In genomic region chr17:47697948-47698711, GRCh38 we compare ENCODE assay signal across 1 cellular context.
TF ChIP-seq lines count a peak whose summit lies in the region.

No MANE protein-coding gene starts in this region.

TF ChIP-seq in GM23338, 12 proteins besides CTCF, POLR2A, EP300 and RAD21 (continued from another document):
- TF ChIP-seq ZNF462 (CRISPR knock-in tag; IDR thresholded peaks at IDR 0.05) (no peak), REST (IDR thresholded peaks at IDR 0.05; ENCODE audit: unreplicated experiment) (no peak), JUNB (IDR thresholded peaks at IDR 0.05; ENCODE audit: unreplicated experiment) (no peak), POLR2AphosphoS5 (IDR thresholded peaks at IDR 0.05; ENCODE audit: low read depth) (no peak), ZNF331 (CRISPR knock-in tag; IDR thresholded peaks at IDR 0.05; ENCODE audit: low read depth) (no peak), ETS1 (IDR thresholded peaks at IDR 0.05) (no peak), EZH2phosphoT487 (IDR thresholded peaks at IDR 0.05; ENCODE audit: unreplicated experiment) (no peak)
